18 cellular contexts compared by ENCODE assay signal in the genomic region with DNA sequence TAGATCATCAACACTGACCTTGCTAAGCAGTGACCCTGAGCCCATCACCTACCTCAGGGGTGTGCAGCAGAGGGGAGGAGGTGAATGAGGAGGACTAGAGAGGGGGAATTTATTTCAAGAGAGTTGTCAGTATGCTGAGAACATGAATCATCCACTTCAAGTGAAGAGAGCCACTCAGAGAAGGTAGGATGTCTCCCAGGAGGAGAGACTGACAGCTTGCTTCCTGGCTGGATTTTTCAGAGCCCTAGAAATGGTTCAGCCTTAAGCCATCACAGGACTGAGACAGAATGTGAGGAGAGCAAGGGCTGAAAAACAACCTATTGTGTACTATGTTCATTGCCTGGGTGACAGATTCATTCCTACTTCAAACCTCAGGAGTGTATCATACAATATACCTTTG. TPM values are rescaled to one million over a fixed set of nuclear protein-coding genes. Genes with fewer than 3 reads are reported as not detected.
DNase-seq lines count a peak whose midpoint lies in the region; ATAC-seq and TF ChIP-seq lines count a peak whose summit lies in the region.
"Had no signal": no experiment of that assay in that cellular context is flagged by ENCODE, and none has a peak within 500 bp of the region (broad histone marks: within the 10 kb centered on the region; RNA-seq: fewer than 3 reads in every experiment).

No MANE protein-coding gene starts in this region.

- no peaks in the 10 kb centered on the region for H3K36me3 ChIP-seq in neural progenitor cell
- H3K36me3 ChIP-seq: esophagus muscularis mucosa had no signal

- peaks cover 14% of the 10 kb centered on the region for H3F3A ChIP-seq in neural progenitor cell (ENCODE audit: low read depth)

- ATAC-seq in activated T-helper 17 cell treated with anti-CD3 and anti-CD28 coated beads, Interleukin-2, amount 50 U/mL, for 72 hours (replicated peaks) = no peak
- ATAC-seq: left ventricle myocardium superior, Panc1 had no signal

- peak overlapping the region; percentile 71 for H3K27ac Mint-ChIP-seq in activated T-helper 17 cell treated with anti-CD3 and anti-CD28 coated beads, Interleukin-2, amount 50 U/mL, for 72 hours
- peak overlapping the region; percentile 7 for H3K27ac Mint-ChIP-seq in neural progenitor cell
- no peak overlapping the region for H3K27ac Mint-ChIP-seq in HFFc6
- H3K27ac Mint-ChIP-seq: stimulated activated naive CD8-positive, alpha-beta T cell treated with anti-CD3 and anti-CD28 coated beads, Interleukin-15, Interleukin-2, amounts not matched to agents 100 ng/mL and 50 ng/mL, for 24 hours had no signal

- no peaks in the 10 kb centered on the region for H4K20me1 ChIP-seq in neural progenitor cell (ENCODE audit: low read depth)

- no peak overlapping the region for H3K4me2 ChIP-seq in neural progenitor cell

- peak; percentile 29 for DNase-seq in NCI-H2171 treated with DMSO at 0.1 percent for 48 hours (lab: John Stamatoyannopoulos, UW)
- DNase-seq in NCI-H2171 (lab: John Stamatoyannopoulos, UW) = no peak
- DNase-seq in NCI-H1436 treated with DMSO at 0.1 percent for 48 hours (lab: John Stamatoyannopoulos, UW) = peak; percentile 71
- DNase-seq in neural progenitor cell (ENCODE audit: low spot score) = no peak
- DNase-seq in cerebellar nuclear complex (lab: John Stamatoyannopoulos, UW) = no peak
- DNase-seq in HFFc6 = no peak
- DNase-seq in NCI-H146 (lab: John Stamatoyannopoulos, UW) = no peak
- DNase-seq: activated CD4-positive, CD25-positive, alpha-beta regulatory T cell treated with anti-CD3 and anti-CD28 coated beads, Interleukin-2, amount 50 U/mL, for 72 hours; hypothalamus; Kasumi-1; left ventricle myocardium superior; T-helper 1 cell had no signal

- TF ChIP-seq CTCF in neural progenitor cell (IDR thresholded peaks at IDR 0.05) = no peak
- no peak for TF ChIP-seq CTCF in HFFc6 (IDR thresholded peaks at IDR 0.05)

- no peaks in the 10 kb centered on the region for H3K9me3 Mint-ChIP-seq in activated T-helper 17 cell treated with anti-CD3 and anti-CD28 coated beads, Interleukin-2, amount 50 U/mL, for 72 hours
- no peaks in the 10 kb centered on the region for H3K9me3 Mint-ChIP-seq in neural progenitor cell
- no peaks in the 10 kb centered on the region for H3K9me3 Mint-ChIP-seq in HFFc6
- H3K9me3 Mint-ChIP-seq: neural crest cell; stimulated activated naive CD8-positive, alpha-beta T cell treated with anti-CD3 and anti-CD28 coated beads, Interleukin-15, Interleukin-2, amounts not matched to agents 100 ng/mL and 50 ng/mL, for 24 hours had no signal

- H3K4me1 ChIP-seq in neural progenitor cell = peaks cover 12% of the 10 kb centered on the region

- H2AFZ ChIP-seq in neural progenitor cell (replicated peaks) = no peak overlapping the region

- H3K79me2 ChIP-seq in neural progenitor cell (ENCODE audit: low read depth) = no peaks in the 10 kb centered on the region

- peaks cover 36% of the 10 kb centered on the region for H3K4me1 Mint-ChIP-seq in activated T-helper 17 cell treated with anti-CD3 and anti-CD28 coated beads, Interleukin-2, amount 50 U/mL, for 72 hours
- H3K4me1 Mint-ChIP-seq in neural progenitor cell = peaks cover 42% of the 10 kb centered on the region
- peaks cover 85% of the 10 kb centered on the region for H3K4me1 Mint-ChIP-seq in HFFc6 (ENCODE audit: low read depth)

- no peak overlapping the region for H3K4me3 ChIP-seq in neural progenitor cell
- H3K4me3 ChIP-seq: coronary artery, esophagus muscularis mucosa had no signal

- H3K9me3 ChIP-seq in neural progenitor cell (ENCODE audit: low read depth) = no peaks in the 10 kb centered on the region
- H3K9me3 ChIP-seq: esophagus muscularis mucosa had no signal

- no peaks in the 10 kb centered on the region for H3K27me3 ChIP-seq in neural progenitor cell
- H3K27me3 ChIP-seq: esophagus muscularis mucosa had no signal

- no peak overlapping the region for H3K27ac ChIP-seq in neural progenitor cell
- H3K27ac ChIP-seq: coronary artery, esophagus muscularis mucosa had no signal

- no peaks in the 10 kb centered on the region for H3K36me3 Mint-ChIP-seq in activated T-helper 17 cell treated with anti-CD3 and anti-CD28 coated beads, Interleukin-2, amount 50 U/mL, for 72 hours (ENCODE audit: low read depth)
- H3K36me3 Mint-ChIP-seq in neural progenitor cell (no peaks in the 10 kb centered on the region), HFFc6 (ENCODE audit: low read depth) (no peaks in the 10 kb centered on the region)

- no peak overlapping the region for H3K9ac ChIP-seq in neural progenitor cell

- H3K27me3 Mint-ChIP-seq in activated T-helper 17 cell treated with anti-CD3 and anti-CD28 coated beads, Interleukin-2, amount 50 U/mL, for 72 hours = no peaks in the 10 kb centered on the region
- H3K27me3 Mint-ChIP-seq in neural progenitor cell (ENCODE audit: insufficient read depth, low read depth) (peaks cover 7% of the 10 kb centered on the region), HFFc6 (ENCODE audit: insufficient read depth) (no peaks in the 10 kb centered on the region)
- H3K27me3 Mint-ChIP-seq: stimulated activated naive CD8-positive, alpha-beta T cell treated with anti-CD3 and anti-CD28 coated beads, Interleukin-15, Interleukin-2, amounts not matched to agents 100 ng/mL and 50 ng/mL, for 24 hours had no signal

- no peak overlapping the region for H3K4me3 Mint-ChIP-seq in activated T-helper 17 cell treated with anti-CD3 and anti-CD28 coated beads, Interleukin-2, amount 50 U/mL, for 72 hours
- H3K4me3 Mint-ChIP-seq in neural progenitor cell (no peak overlapping the region), HFFc6 (no peak overlapping the region)
- H3K4me3 Mint-ChIP-seq: neural crest cell; stimulated activated naive CD8-positive, alpha-beta T cell treated with anti-CD3 and anti-CD28 coated beads, Interleukin-15, Interleukin-2, amounts not matched to agents 100 ng/mL and 50 ng/mL, for 24 hours had no signal

RNA-seq across cellular contexts. Expression of a gene that starts 34.8 kb away (rescaled TPM):
- total RNA-seq in activated T-helper 17 cell treated with anti-CD3 and anti-CD28 coated beads, Interleukin-2, amount 50 U/mL, for 72 hours = 100 to 1,000 TPM; 173 to 194 TPM
- 154 and 214 TPM in 2 replicates for total RNA-seq in neural progenitor cell (ENCODE audit: low replicate concordance)
- total RNA-seq in HFFc6 (2021; fragmentation: NEBNext Ultra II Directional; extraction: Animal tissue kit (Norgen Biotek cat#: 25700)) = 10 to 100 TPM; 47.4 to 74.3 (median 65.1) TPM

Comparison
In these comparisons a context has a peak if more than half of its experiments do, and no peak if none do; other contexts are left out.
1. DNase-seq: peak in NCI-H2171 treated with DMSO at 0.1 percent for 48 hours (single experiment) and NCI-H1436 treated with DMSO at 0.1 percent for 48 hours (single experiment); none in NCI-H2171 (single experiment), neural progenitor cell (single experiment), cerebellar nuclear complex (0 of 2), HFFc6 (single experiment) and NCI-H146 (single experiment).